ENCODE assay signal across 14 cellular contexts in the genomic region with DNA sequence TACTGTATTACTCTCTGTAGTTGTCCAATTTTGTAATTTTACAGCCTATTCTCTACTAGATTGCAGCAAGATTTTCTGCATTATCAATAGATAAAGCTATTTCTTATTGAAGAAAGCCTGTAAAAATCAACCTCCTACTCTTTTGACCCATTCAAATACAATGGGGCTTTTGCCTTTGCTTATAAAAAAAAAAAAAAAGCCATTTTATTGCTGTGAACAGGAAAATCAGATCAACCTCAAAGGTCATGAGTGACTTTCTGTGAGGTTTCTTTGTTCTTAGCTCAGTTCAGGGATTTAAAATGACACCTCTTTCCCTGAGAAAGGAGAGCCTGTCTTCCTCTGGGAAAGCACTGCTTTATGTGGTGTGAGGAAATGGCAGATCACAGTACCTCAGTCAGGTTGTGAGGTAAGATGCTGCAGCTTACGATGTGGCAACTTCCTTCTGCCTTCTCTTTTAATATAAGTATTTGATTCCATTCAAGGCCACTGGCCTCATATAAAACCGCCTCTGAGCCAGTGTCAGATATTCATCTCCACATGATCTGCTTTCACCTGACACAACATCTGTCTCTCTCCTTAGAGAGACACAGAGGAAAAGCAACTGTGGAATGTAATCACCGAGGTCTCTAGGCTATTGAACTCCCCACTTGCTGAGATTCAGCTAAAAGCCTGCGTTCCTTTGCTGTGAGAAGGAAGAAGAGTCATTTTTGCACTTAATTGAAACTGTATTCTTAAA.
"Had no signal": no experiment of that assay in that cellular context is flagged by ENCODE, and none has a peak within 500 bp of the region (broad histone marks: within the 10 kb centered on the region; RNA-seq: fewer than 3 reads in every experiment).

No MANE protein-coding gene starts in this region.

- ATAC-seq: activated T-helper 17 cell treated with anti-CD3 and anti-CD28 coated beads, Interleukin-2, amount 50 U/mL, for 72 hours; gastroesophageal sphincter; stimulated activated naive CD8-positive, alpha-beta T cell treated with anti-CD3 and anti-CD28 coated beads, Interleukin-15, amount 100 ng/mL, for 72 hours had no signal

- H3K36me3 ChIP-seq: cardiac muscle cell, gastroesophageal sphincter, sigmoid colon, thoracic aorta had no signal

- H3K9me3 ChIP-seq: sigmoid colon, thoracic aorta had no signal

- H3K27ac Mint-ChIP-seq: activated B cell treated with CpG ODN at 0.5 μM for 24 hours; activated CD4-positive, alpha-beta T cell treated with anti-CD3 and anti-CD28 coated beads, Interleukin-2, amount 10 ng/mL, durations not matched to agents 24 days and 14 days; activated naive CD4-positive, alpha-beta T cell treated with anti-CD3 and anti-CD28 coated beads for 36 hours; activated T-helper 17 cell treated with anti-CD3 and anti-CD28 coated beads, Interleukin-2, amount 50 U/mL, for 72 hours; mesothelial cell of epicardium; stimulated activated naive CD8-positive, alpha-beta T cell treated with anti-CD3 and anti-CD28 coated beads, Interleukin-15, amount 100 ng/mL, for 72 hours had no signal

- H3K36me3 Mint-ChIP-seq: mesothelial cell of epicardium had no signal

- H3K27me3 Mint-ChIP-seq: activated B cell treated with CpG ODN at 0.5 μM for 24 hours had no signal

- H3K4me1 ChIP-seq: gastroesophageal sphincter, sigmoid colon had no signal

- H3K4me1 Mint-ChIP-seq: activated B cell treated with CpG ODN at 0.5 μM for 24 hours; activated CD4-positive, alpha-beta T cell treated with anti-CD3 and anti-CD28 coated beads, Interleukin-2, amount 10 ng/mL, durations not matched to agents 24 days and 14 days; activated T-helper 17 cell treated with anti-CD3 and anti-CD28 coated beads, Interleukin-2, amount 50 U/mL, for 72 hours; stimulated activated naive CD8-positive, alpha-beta T cell treated with anti-CD3 and anti-CD28 coated beads, Interleukin-15, amount 100 ng/mL, for 72 hours had no signal

- H3K27ac ChIP-seq: cardiac muscle cell, gastroesophageal sphincter, sigmoid colon, thoracic aorta had no signal

- H3K4me3 Mint-ChIP-seq: activated B cell treated with CpG ODN at 0.5 μM for 24 hours; activated CD4-positive, alpha-beta T cell treated with anti-CD3 and anti-CD28 coated beads, Interleukin-2, amount 10 ng/mL, durations not matched to agents 24 days and 14 days; activated naive CD4-positive, alpha-beta T cell treated with anti-CD3 and anti-CD28 coated beads for 36 hours; activated T-helper 17 cell treated with anti-CD3 and anti-CD28 coated beads, Interleukin-2, amount 50 U/mL, for 72 hours; mesothelial cell of epicardium; stimulated activated naive CD8-positive, alpha-beta T cell treated with anti-CD3 and anti-CD28 coated beads, Interleukin-15, amount 100 ng/mL, for 72 hours had no signal

- H3K4me3 ChIP-seq: cardiac muscle cell, gastroesophageal sphincter, sigmoid colon, thoracic aorta had no signal

- H3K9me3 Mint-ChIP-seq: activated CD4-positive, alpha-beta T cell treated with anti-CD3 and anti-CD28 coated beads, Interleukin-2, amount 10 ng/mL, durations not matched to agents 24 days and 14 days had no signal

- DNase-seq: activated B cell treated with CpG ODN at 0.5 μM for 24 hours; activated CD4-positive, alpha-beta T cell treated with anti-CD3 and anti-CD28 coated beads, Interleukin-2, amount 10 ng/mL, durations not matched to agents 24 days and 14 days; activated naive CD4-positive, alpha-beta T cell treated with anti-CD3 and anti-CD28 coated beads for 36 hours; kidney; nucleus accumbens; sigmoid colon; stimulated activated CD8-positive, alpha-beta memory T cell treated with anti-CD3 and anti-CD28 coated beads, Interleukin-4, amount 100 ng/mL, for 48 hours; stimulated activated naive CD8-positive, alpha-beta T cell treated with anti-CD3 and anti-CD28 coated beads, Interleukin-15, amount 100 ng/mL, for 72 hours; T-helper 1 cell had no signal

- H3K27me3 ChIP-seq: cardiac muscle cell, gastroesophageal sphincter, sigmoid colon had no signal
